10 cellular contexts compared by ENCODE assay signal in the genomic region with DNA sequence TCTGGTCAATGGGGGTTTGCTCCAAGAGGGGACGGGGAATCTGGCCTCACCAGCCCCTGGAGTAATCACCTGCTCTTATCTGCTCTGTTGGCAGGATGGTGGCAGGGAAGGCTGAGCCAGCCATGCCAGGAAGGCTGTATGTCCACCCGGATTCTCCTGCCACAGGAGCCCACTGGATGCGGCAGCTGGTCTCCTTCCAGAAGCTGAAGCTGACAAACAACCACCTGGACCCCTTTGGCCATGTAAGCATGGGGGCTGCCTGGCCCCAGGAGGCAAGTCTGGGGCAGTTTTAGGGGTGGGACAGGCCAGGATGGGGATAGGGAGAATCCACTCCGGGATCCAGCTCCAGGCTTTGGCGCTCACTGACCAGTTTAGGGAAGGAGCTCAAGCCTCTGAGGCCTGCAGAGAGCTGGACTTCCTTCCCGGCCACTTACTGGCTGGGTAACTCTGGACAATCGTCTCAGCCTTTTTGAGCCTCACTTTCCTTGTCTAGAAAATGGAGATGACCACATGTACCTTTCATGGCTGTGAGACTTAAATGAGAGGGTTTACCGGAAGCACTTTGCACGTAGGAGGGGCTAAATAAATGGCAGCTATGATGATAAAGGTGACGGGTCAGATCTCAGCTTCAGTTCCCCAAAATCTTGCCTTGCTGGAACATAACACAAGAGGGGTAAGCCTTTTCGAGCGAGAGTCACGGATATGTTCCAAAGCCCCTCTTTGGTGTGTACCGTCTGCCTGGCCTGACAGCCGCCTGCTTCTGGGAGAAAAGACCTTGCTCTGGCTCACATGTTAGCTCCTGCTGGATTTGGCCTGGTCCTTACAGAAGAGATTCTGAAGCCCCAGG. TPM values are rescaled to one million over a fixed set of nuclear protein-coding genes. Genes with fewer than 3 reads are reported as not detected.
A peak's percentile ranks its signal among the peaks of the same experiment; 100 is the strongest.
DNase-seq lines count a peak whose midpoint lies in the region; ATAC-seq lines count a peak whose summit lies in the region.
"Had no signal": no experiment of that assay in that cellular context is flagged by ENCODE, and none has a peak within 500 bp of the region (broad histone marks: within the 10 kb centered on the region; RNA-seq: fewer than 3 reads in every experiment).

No MANE protein-coding gene starts in this region.

- no peaks in the 10 kb centered on the region for H3K9me3 Mint-ChIP-seq in stimulated activated memory B cell treated with anti-CD40 and anti-IgM and Interleukin-4, amounts not matched to agents 10 μg/mL and 1 μg/mL and 100 μg/mL, for 72 hours
- no peaks in the 10 kb centered on the region for H3K9me3 Mint-ChIP-seq in activated CD4-positive, alpha-beta memory T cell treated with anti-CD3 and anti-CD28 coated beads for 36 hours
- H3K9me3 Mint-ChIP-seq in natural killer cell treated with Interleukin-12 subunit alpha and Interleukin-12 subunit beta and Interleukin-15 and Interleukin-18, amount 100 ng/mL, for 72 hours, result no peaks in the 10 kb centered on the region

- DNase-seq in NCI-H82 (lab: John Stamatoyannopoulos, UW) (peak; percentile 41), NCI-H82 treated with DMSO at 0.1 percent for 48 hours (lab: John Stamatoyannopoulos, UW; ENCODE audit: unreplicated experiment) (no peak), RPMI8226 (peak; percentile 27), foreskin melanocyte (peak; percentile 28), NCI-H2081 (lab: John Stamatoyannopoulos, UW) (no peak)
- no peak for DNase-seq in activated CD4-positive, alpha-beta memory T cell treated with anti-CD3 and anti-CD28 coated beads for 36 hours
- DNase-seq in natural killer cell treated with Interleukin-12 subunit alpha and Interleukin-12 subunit beta and Interleukin-15 and Interleukin-18, amount 100 ng/mL, for 72 hours (ENCODE audit: low spot score), result no peak
- DNase-seq: effector CD8-positive, alpha-beta T cell had no signal

- peak; percentile 72 for ATAC-seq in stimulated activated memory B cell treated with anti-CD40 and anti-IgM and Interleukin-4, amounts not matched to agents 10 μg/mL and 1 μg/mL and 100 μg/mL, for 72 hours
- no peak for ATAC-seq in natural killer cell treated with Interleukin-12 subunit alpha and Interleukin-12 subunit beta and Interleukin-15 and Interleukin-18, amount 100 ng/mL, for 72 hours

- peaks cover 17% of the 10 kb centered on the region for H3K4me1 Mint-ChIP-seq in stimulated activated memory B cell treated with anti-CD40 and anti-IgM and Interleukin-4, amounts not matched to agents 10 μg/mL and 1 μg/mL and 100 μg/mL, for 72 hours
- peaks cover 1% of the 10 kb centered on the region for H3K4me1 Mint-ChIP-seq in activated CD4-positive, alpha-beta memory T cell treated with anti-CD3 and anti-CD28 coated beads for 36 hours (ENCODE audit: low read depth)
- peaks cover 0 to under 1% of the 10 kb centered on the region in 2 donors for H3K4me1 Mint-ChIP-seq in natural killer cell treated with Interleukin-12 subunit alpha and Interleukin-12 subunit beta and Interleukin-15 and Interleukin-18, amount 100 ng/mL, for 72 hours (ENCODE audit: low read depth in 2 of 2)

- no peaks in the 10 kb centered on the region for H3K36me3 Mint-ChIP-seq in stimulated activated memory B cell treated with anti-CD40 and anti-IgM and Interleukin-4, amounts not matched to agents 10 μg/mL and 1 μg/mL and 100 μg/mL, for 72 hours
- H3K36me3 Mint-ChIP-seq in activated CD4-positive, alpha-beta memory T cell treated with anti-CD3 and anti-CD28 coated beads for 36 hours, result no peaks in the 10 kb centered on the region
- no peaks in the 10 kb centered on the region for H3K36me3 Mint-ChIP-seq in natural killer cell treated with Interleukin-12 subunit alpha and Interleukin-12 subunit beta and Interleukin-15 and Interleukin-18, amount 100 ng/mL, for 72 hours

- H3K27ac Mint-ChIP-seq in stimulated activated memory B cell treated with anti-CD40 and anti-IgM and Interleukin-4, amounts not matched to agents 10 μg/mL and 1 μg/mL and 100 μg/mL, for 72 hours, result peak overlapping the region; percentile 78
- no peak overlapping the region for H3K27ac Mint-ChIP-seq in activated CD4-positive, alpha-beta memory T cell treated with anti-CD3 and anti-CD28 coated beads for 36 hours
- H3K27ac Mint-ChIP-seq in natural killer cell treated with Interleukin-12 subunit alpha and Interleukin-12 subunit beta and Interleukin-15 and Interleukin-18, amount 100 ng/mL, for 72 hours, result no peak overlapping the region

- H3K27me3 Mint-ChIP-seq in stimulated activated memory B cell treated with anti-CD40 and anti-IgM and Interleukin-4, amounts not matched to agents 10 μg/mL and 1 μg/mL and 100 μg/mL, for 72 hours, result peaks cover 33% of the 10 kb centered on the region
- peaks cover 12% of the 10 kb centered on the region for H3K27me3 Mint-ChIP-seq in activated CD4-positive, alpha-beta memory T cell treated with anti-CD3 and anti-CD28 coated beads for 36 hours
- H3K27me3 Mint-ChIP-seq in natural killer cell treated with Interleukin-12 subunit alpha and Interleukin-12 subunit beta and Interleukin-15 and Interleukin-18, amount 100 ng/mL, for 72 hours, result peaks cover 27 to 29% of the 10 kb centered on the region in 2 donors

- POLR2A ChIA-PET in activated CD4-positive, alpha-beta memory T cell treated with anti-CD3 and anti-CD28 coated beads for 36 hours (lab: Charles Lee), result no interaction called here

- intact Hi-C loops in activated CD4-positive, alpha-beta memory T cell treated with anti-CD3 and anti-CD28 coated beads for 36 hours (cut with micrococcal nuclease), result no loop called here

- CTCF ChIA-PET in activated CD4-positive, alpha-beta memory T cell treated with anti-CD3 and anti-CD28 coated beads for 36 hours (lab: Charles Lee), result interaction anchor here (2.0 kb wide), 1 partner anchor 55 kb away, joined by 4 read pairs; no protein-coding TSS in a partner anchor

- peak overlapping the region; percentile 24 for H3K4me3 Mint-ChIP-seq in stimulated activated memory B cell treated with anti-CD40 and anti-IgM and Interleukin-4, amounts not matched to agents 10 μg/mL and 1 μg/mL and 100 μg/mL, for 72 hours
- H3K4me3 Mint-ChIP-seq in activated CD4-positive, alpha-beta memory T cell treated with anti-CD3 and anti-CD28 coated beads for 36 hours, result no peak overlapping the region
- no peak overlapping the region for H3K4me3 Mint-ChIP-seq in natural killer cell treated with Interleukin-12 subunit alpha and Interleukin-12 subunit beta and Interleukin-15 and Interleukin-18, amount 100 ng/mL, for 72 hours

RNA-seq across cellular contexts. Expression of a gene that starts 15.4 kb away (rescaled TPM):
- total RNA-seq in activated CD4-positive, alpha-beta memory T cell treated with anti-CD3 and anti-CD28 coated beads for 36 hours, result not detected
- not detected for total RNA-seq in natural killer cell treated with Interleukin-12 subunit alpha and Interleukin-12 subunit beta and Interleukin-15 and Interleukin-18, amount 100 ng/mL, for 72 hours
- total RNA-seq: T-helper 1 cell treated with Interleukin-12 subunit alpha and Interleukin-12 subunit beta and Interleukin-4 antibody, amounts not matched to agents 30 ng/mL and 1 ng/mL, for 36 hours had no signal

Comparison
In these comparisons a context has a peak if more than half of its experiments do, and no peak if none do; other contexts are left out.
1. DNase-seq: peak in NCI-H82 (single experiment), RPMI8226 (single experiment) and foreskin melanocyte (single experiment); none in NCI-H82 treated with DMSO at 0.1 percent for 48 hours (single experiment), activated CD4-positive, alpha-beta memory T cell treated with anti-CD3 and anti-CD28 coated beads for 36 hours (single experiment), natural killer cell treated with Interleukin-12 subunit alpha and Interleukin-12 subunit beta and Interleukin-15 and Interleukin-18, amount 100 ng/mL, for 72 hours (single experiment) and NCI-H2081 (0 of 2).